ENCODE assay signal across 8 cellular contexts in the genomic region with DNA sequence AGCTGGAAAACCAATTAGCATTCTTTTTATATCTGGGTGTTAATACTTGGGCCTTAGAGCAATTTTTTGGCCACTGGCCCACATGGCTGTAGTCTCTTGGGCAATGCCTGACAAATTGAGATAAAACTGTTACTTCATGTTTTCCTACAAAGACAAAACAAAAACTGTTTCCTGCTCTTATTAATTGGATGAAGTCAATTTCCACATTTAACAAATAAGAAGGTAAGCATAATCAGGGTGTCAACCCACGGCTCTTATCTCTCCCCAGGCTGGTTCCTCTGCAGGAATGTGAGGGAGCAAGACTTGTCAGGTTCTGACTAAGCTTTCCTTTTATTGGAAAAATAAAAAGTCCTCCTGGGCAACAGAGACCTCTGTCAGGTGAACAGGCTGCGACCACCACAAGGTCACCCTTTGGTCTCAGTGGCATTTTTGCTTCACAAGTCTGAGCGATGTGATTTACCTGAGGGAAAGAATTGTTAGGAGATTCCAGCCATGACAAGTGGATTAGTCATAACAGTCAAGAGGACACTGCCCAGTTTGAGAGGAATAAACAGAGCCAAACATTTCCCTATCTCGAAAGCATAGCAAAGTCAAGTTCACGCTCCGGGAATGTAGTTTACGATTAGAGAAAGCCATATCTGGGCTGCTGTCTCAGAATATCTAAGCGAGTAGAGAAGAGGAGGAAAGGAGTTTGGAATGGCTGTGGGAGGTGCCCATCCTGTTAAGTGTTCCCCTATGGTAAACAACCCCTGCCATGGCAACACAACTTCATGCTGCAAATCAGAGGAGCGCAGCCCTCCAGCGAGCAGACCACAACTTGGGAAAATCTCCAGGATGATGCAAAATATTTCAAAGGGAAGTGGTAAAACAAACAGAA.
DNase-seq lines count a peak whose midpoint lies in the region; ATAC-seq and TF ChIP-seq lines count a peak whose summit lies in the region.

No MANE protein-coding gene starts in this region.

- peak overlapping the region; percentile 89 for H3K27ac ChIP-seq in HCT116 (ENCODE audit: low read depth, low read length)
- H3K27ac ChIP-seq in left ventricle myocardium inferior (replicated peaks): peak overlapping the region; percentile 96
- H3K27ac ChIP-seq in skeletal muscle tissue (ENCODE audit: low read depth, low read length): peak overlapping the region; percentile 79

- H3K9me3 Mint-ChIP-seq in WTC11: peaks cover 3% of the 10 kb centered on the region; the same call in 1 of the 2 replicates
- H3K9me3 Mint-ChIP-seq in activated T-helper 1 cell treated with anti-CD3 and anti-CD28 coated beads, Interleukin-12 subunit alpha, Interleukin-12 subunit beta, Interleukin-2, Interleukin-4 antibody, amounts not matched to agents 30 ng/mL and 10 ng/mL and 1 ng/mL, durations not matched to agents 14 hours and 24 hours and 36 hours: no peaks in the 10 kb centered on the region

- H3K4me1 ChIP-seq in HCT116 (ENCODE audit: control insufficient read depth in 1 of 2, insufficient read depth in 2 of 2, low read length in 2 of 2) (peaks cover 61 to 66% of the 10 kb centered on the region in 2 experiments), left ventricle myocardium inferior (peaks cover 62% of the 10 kb centered on the region), skeletal muscle tissue (ENCODE audit: control insufficient read depth in 3 of 3, insufficient read depth in 3 of 3, low read length in 3 of 3) (peaks cover 16 to 40% (median 33%) of the 10 kb centered on the region in 3 donors)

- H3K4me2 ChIP-seq in HCT116 (ENCODE audit: low read length): peak overlapping the region; percentile 76

- ATAC-seq in HCT116: peak; percentile 75
- ATAC-seq in WTC11: peak; percentile 73
- ATAC-seq in HG03565 (IDR thresholded peaks at IDR 0.05; ENCODE audit: unreplicated experiment): no peak
- ATAC-seq in HG03457 (IDR thresholded peaks at IDR 0.05; ENCODE audit: unreplicated experiment): no peak

- no peak overlapping the region for H3K27ac Mint-ChIP-seq in WTC11
- H3K27ac Mint-ChIP-seq in activated T-helper 1 cell treated with anti-CD3 and anti-CD28 coated beads, Interleukin-12 subunit alpha, Interleukin-12 subunit beta, Interleukin-2, Interleukin-4 antibody, amounts not matched to agents 30 ng/mL and 10 ng/mL and 1 ng/mL, durations not matched to agents 14 hours and 24 hours and 36 hours: no peak overlapping the region

- H3K9me2 ChIP-seq in HCT116 (ENCODE audit: insufficient read depth): no peaks in the 10 kb centered on the region

- intact Hi-C loops in HCT116 (cut with micrococcal nuclease): loop anchor here (1.0 to 10.0 kb wide), 6 partner anchors 37 to 230 kb away; a partner anchor contains a TSS
- intact Hi-C loops in left ventricle myocardium inferior (cut with micrococcal nuclease): loop anchor here (5.0 to 10.0 kb wide), 2 partner anchors 38 to 170 kb away; a partner anchor contains a TSS
- intact Hi-C loops in activated T-helper 1 cell treated with anti-CD3 and anti-CD28 coated beads, Interleukin-12 subunit alpha, Interleukin-12 subunit beta, Interleukin-2, Interleukin-4 antibody, amounts not matched to agents 30 ng/mL and 10 ng/mL and 1 ng/mL, durations not matched to agents 14 hours and 24 hours and 36 hours (cut with micrococcal nuclease): no loop called here

- no TSS peak for BruUV-seq in HCT116 (replicated peaks; lab: Mats Ljungman, UMichigan)

- H3K36me3 ChIP-seq in HCT116 (ENCODE audit: control insufficient read depth in 1 of 2, insufficient read depth in 2 of 2, low read length in 2 of 2): 0 out of 4 replicates have a peak, but pooled peaks cover 0 to 5% of the 10 kb centered on the region in 2 experiments
- H3K36me3 ChIP-seq in left ventricle myocardium inferior: no peaks in the 10 kb centered on the region
- H3K36me3 ChIP-seq in skeletal muscle tissue (ENCODE audit: control insufficient read depth in 3 of 3, insufficient read depth in 3 of 3, low read length in 3 of 3): no peaks in the 10 kb centered on the region

- H3K36me3 Mint-ChIP-seq in WTC11: no peaks in the 10 kb centered on the region
- no peaks in the 10 kb centered on the region for H3K36me3 Mint-ChIP-seq in activated T-helper 1 cell treated with anti-CD3 and anti-CD28 coated beads, Interleukin-12 subunit alpha, Interleukin-12 subunit beta, Interleukin-2, Interleukin-4 antibody, amounts not matched to agents 30 ng/mL and 10 ng/mL and 1 ng/mL, durations not matched to agents 14 hours and 24 hours and 36 hours (ENCODE audit: low read depth)

- no peaks in the 10 kb centered on the region for H4K20me1 ChIP-seq in HCT116 (ENCODE audit: insufficient read depth)

- DNase-seq in HCT116 (ENCODE audit: low read depth, low spot score) (peak; percentile 96), WTC11 (ENCODE audit: low spot score) (no peak), left ventricle myocardium inferior (peak; percentile 74), NCI-H446 treated with DMSO at 0.1 percent for 48 hours (lab: John Stamatoyannopoulos, UW) (no peak)
- DNase-seq in activated T-helper 1 cell treated with anti-CD3 and anti-CD28 coated beads, Interleukin-12 subunit alpha, Interleukin-12 subunit beta, Interleukin-2, Interleukin-4 antibody, amounts not matched to agents 30 ng/mL and 10 ng/mL and 1 ng/mL, durations not matched to agents 14 hours and 24 hours and 36 hours (ENCODE audit: low spot score): no peak

- CTCF ChIA-PET in HCT116 (lab: Charles Lee): no interaction called here
- CTCF ChIA-PET in WTC11 (lab: Charles Lee): no interaction called here

- no peak overlapping the region for H3K4me3 Mint-ChIP-seq in WTC11
- H3K4me3 Mint-ChIP-seq in activated T-helper 1 cell treated with anti-CD3 and anti-CD28 coated beads, Interleukin-12 subunit alpha, Interleukin-12 subunit beta, Interleukin-2, Interleukin-4 antibody, amounts not matched to agents 30 ng/mL and 10 ng/mL and 1 ng/mL, durations not matched to agents 14 hours and 24 hours and 36 hours: no peak overlapping the region

- H3K79me2 ChIP-seq in HCT116 (ENCODE audit: insufficient read depth, low read length): no peaks in the 10 kb centered on the region

- TF ChIP-seq CTCF in HCT116 (IDR thresholded peaks at IDR 0.05 in 2 of 3, conservative IDR thresholded peaks at IDR 0.05 in 1 of 3; ENCODE audit: borderline replicate concordance in 1 of 3, insufficient read depth in 1 of 3, low read depth in 2 of 3, low read length in 2 of 3) (no peak), WTC11 (IDR thresholded peaks at IDR 0.05) (no peak), left ventricle myocardium inferior (IDR thresholded peaks at IDR 0.05; ENCODE audit: borderline replicate concordance) (no peak)

- H3K9me3 ChIP-seq in HCT116 (ENCODE audit: control insufficient read depth in 1 of 2, insufficient read depth in 1 of 2, low read depth in 1 of 2, low read length in 2 of 2): no peaks in the 10 kb centered on the region
- no peaks in the 10 kb centered on the region for H3K9me3 ChIP-seq in left ventricle myocardium inferior (replicated peaks)
- H3K9me3 ChIP-seq in skeletal muscle tissue (ENCODE audit: control insufficient read depth in 3 of 3, low read length in 3 of 3): no peaks in the 10 kb centered on the region

- H3K9ac ChIP-seq in HCT116 (ENCODE audit: low read length) (peak overlapping the region; percentile 65), skeletal muscle tissue (ENCODE audit: low read depth in 1 of 3, low read length in 3 of 3) (peak overlapping the region in 1 of 3 donors; percentile 47)

- no peak for TF ChIP-seq POLR2A in HCT116 (IDR thresholded peaks at IDR 0.05; ENCODE audit: borderline replicate concordance, extremely low read depth, insufficient read depth, insufficient read length)

- H3K27me3 ChIP-seq in HCT116 (ENCODE audit: insufficient read depth, low read length) (no peaks in the 10 kb centered on the region), left ventricle myocardium inferior (ENCODE audit: low read depth) (no peaks in the 10 kb centered on the region), skeletal muscle tissue (ENCODE audit: control insufficient read depth in 3 of 3, insufficient read depth in 3 of 3, low read length in 3 of 3) (no peaks in the 10 kb centered on the region)

- RAD21 ChIA-PET in HCT116 (lab: Charles Lee; ENCODE audit: low non-redundant PET in 1 of 2, low total read pairs in 2 of 2, uncharacterized antibody in 2 of 2, unreplicated experiment in 2 of 2): no interaction called here

- TF ChIP-seq RAD21 in HCT116 (IDR thresholded peaks at IDR 0.05; ENCODE audit: low read depth): 0 out of 2 replicates have a peak, but pooled peaks have one; percentile 11

- H3K27me3 Mint-ChIP-seq in WTC11 (ENCODE audit: low read depth): no peaks in the 10 kb centered on the region
- peaks cover 4% of the 10 kb centered on the region for H3K27me3 Mint-ChIP-seq in activated T-helper 1 cell treated with anti-CD3 and anti-CD28 coated beads, Interleukin-12 subunit alpha, Interleukin-12 subunit beta, Interleukin-2, Interleukin-4 antibody, amounts not matched to agents 30 ng/mL and 10 ng/mL and 1 ng/mL, durations not matched to agents 14 hours and 24 hours and 36 hours (ENCODE audit: insufficient read depth)

- H2AFZ ChIP-seq in HCT116 (ENCODE audit: low read depth, low read length, poor library complexity, severe bottlenecking): no peak overlapping the region

- H3K4me1 Mint-ChIP-seq in WTC11: peaks cover 9% of the 10 kb centered on the region
- no peaks in the 10 kb centered on the region for H3K4me1 Mint-ChIP-seq in activated T-helper 1 cell treated with anti-CD3 and anti-CD28 coated beads, Interleukin-12 subunit alpha, Interleukin-12 subunit beta, Interleukin-2, Interleukin-4 antibody, amounts not matched to agents 30 ng/mL and 10 ng/mL and 1 ng/mL, durations not matched to agents 14 hours and 24 hours and 36 hours (ENCODE audit: low read depth)

- H3K4me3 ChIP-seq in HCT116 (replicated peaks in 1 of 2; ENCODE audit: low read depth in 1 of 2, low read length in 2 of 2) (peak overlapping the region; percentile 15 to 41), left ventricle myocardium inferior (peak overlapping the region; percentile 51), skeletal muscle tissue (ENCODE audit: low read length in 3 of 3) (peak overlapping the region; percentile 1 to 25 (median 25))

- POLR2A ChIA-PET in HCT116 (lab: Charles Lee): interaction anchor here (1.0 kb wide), 1 partner anchor 83 kb away, joined by 4 read pairs; no protein-coding TSS in a partner anchor
- POLR2A ChIA-PET in WTC11 (lab: Charles Lee): no interaction called here

TF ChIP-seq in HCT116, 20 proteins besides CTCF, POLR2A, EP300 and RAD21 (continues in another document):
- TF ChIP-seq SP1 (IDR thresholded peaks at IDR 0.05; ENCODE audit: low read depth) (peak; percentile 87), EZH2 (IDR thresholded peaks at IDR 0.05) (no peak), SIN3A (IDR thresholded peaks at IDR 0.05; ENCODE audit: low read depth) (peak; percentile 88), YY1 (IDR thresholded peaks at IDR 0.05; ENCODE audit: extremely low read depth, insufficient replicate concordance, low read depth, low read length) (no peak)

TF ChIP-seq in WTC11, 78 proteins besides CTCF, POLR2A, EP300 and RAD21 (continues in another document):
- TF ChIP-seq CREM (CRISPR knock-in tag; IDR thresholded peaks at IDR 0.05): no peak
- TF ChIP-seq, protein P1, sequence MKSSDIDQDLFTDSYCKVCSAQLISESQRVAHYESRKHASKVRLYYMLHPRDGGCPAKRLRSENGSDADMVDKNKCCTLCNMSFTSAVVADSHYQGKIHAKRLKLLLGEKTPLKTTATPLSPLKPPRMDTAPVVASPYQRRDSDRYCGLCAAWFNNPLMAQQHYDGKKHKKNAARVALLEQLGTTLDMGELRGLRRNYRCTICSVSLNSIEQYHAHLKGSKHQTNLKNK (CRISPR knock-in tag; IDR thresholded peaks at IDR 0.05): no peak

Comparison
In these comparisons a context has a peak if more than half of its experiments do, and no peak if none do; other contexts are left out.
1. ATAC-seq: peak in HCT116 (single experiment) and WTC11 (single experiment); none in HG03565 (single experiment) and HG03457 (single experiment).
2. DNase-seq: peak in HCT116 (single experiment) and left ventricle myocardium inferior (single experiment); none in WTC11 (single experiment), NCI-H446 treated with DMSO at 0.1 percent for 48 hours (single experiment) and activated T-helper 1 cell treated with anti-CD3 and anti-CD28 coated beads, Interleukin-12 subunit alpha, Interleukin-12 subunit beta, Interleukin-2, Interleukin-4 antibody, amounts not matched to agents 30 ng/mL and 10 ng/mL and 1 ng/mL, durations not matched to agents 14 hours and 24 hours and 36 hours (single experiment).
3. Peak in every context shown above with its lines, with median percentiles within 50 percentile points of each other: H3K27ac ChIP-seq and H3K4me3 ChIP-seq.